In genomic region chr1:209642817-209643216, GRCh38 we compare ENCODE assay signal across 19 cellular contexts. TPM values are rescaled to one million over a fixed set of nuclear protein-coding genes. Genes with fewer than 3 reads are reported as not detected.
DNase-seq lines count a peak whose midpoint lies in the region; ATAC-seq, FAIRE-seq and TF ChIP-seq lines count a peak whose summit lies in the region.
"Had no signal": no experiment of that assay in that cellular context is flagged by ENCODE, and none has a peak within 500 bp of the region (broad histone marks: within the 10 kb centered on the region; RNA-seq: fewer than 3 reads in every experiment).

No MANE protein-coding gene starts in this region.

- ATAC-seq in psoas muscle, result peak; percentile 45 to 64 (median 56)
- no peak for ATAC-seq in aorta (ENCODE audit: low FRiP score)
- ATAC-seq: stimulated activated effector memory CD8-positive, alpha-beta T cell treated with anti-CD3 and anti-CD28 coated beads, Interleukin-12 subunit alpha, Interleukin-12 subunit beta, amount 100 ng/mL, for 72 hours had no signal

- TF ChIP-seq CTCF in Calu3 (IDR thresholded peaks at IDR 0.05; ENCODE audit: unreplicated experiment) (no peak), mammary epithelial cell (conservative IDR thresholded peaks at IDR 0.05 in 1 of 2, IDR thresholded peaks at IDR 0.05 in 1 of 2; ENCODE audit: extremely low read depth in 1 of 2, insufficient read depth in 1 of 2, low read depth in 1 of 2, low read length in 2 of 2) (no peak), right atrium auricular region (IDR thresholded peaks at IDR 0.05) (no peak), psoas muscle (IDR thresholded peaks at IDR 0.05) (no peak)

- H3K4me1 Mint-ChIP-seq in Calu3 (ENCODE audit: low read depth, unreplicated experiment), result peaks cover 52% of the 10 kb centered on the region
- H3K4me1 Mint-ChIP-seq: activated naive CD8-positive, alpha-beta T cell treated with anti-CD3 and anti-CD28 coated beads for 36 hours; stimulated activated effector memory CD8-positive, alpha-beta T cell treated with anti-CD3 and anti-CD28 coated beads, Interleukin-12 subunit alpha, Interleukin-12 subunit beta, amount 100 ng/mL, for 72 hours had no signal

- H3K9me3 Mint-ChIP-seq in Calu3 (ENCODE audit: low read depth, unreplicated experiment), result no peaks in the 10 kb centered on the region
- H3K9me3 Mint-ChIP-seq: activated naive CD8-positive, alpha-beta T cell treated with anti-CD3 and anti-CD28 coated beads for 36 hours; stimulated activated effector memory CD8-positive, alpha-beta T cell treated with anti-CD3 and anti-CD28 coated beads, Interleukin-12 subunit alpha, Interleukin-12 subunit beta, amount 100 ng/mL, for 72 hours had no signal

- H3K27ac Mint-ChIP-seq in Calu3 (ENCODE audit: unreplicated experiment), result peak overlapping the region; percentile 19
- H3K27ac Mint-ChIP-seq: activated naive CD8-positive, alpha-beta T cell treated with anti-CD3 and anti-CD28 coated beads for 36 hours; stimulated activated effector memory CD8-positive, alpha-beta T cell treated with anti-CD3 and anti-CD28 coated beads, Interleukin-12 subunit alpha, Interleukin-12 subunit beta, amount 100 ng/mL, for 72 hours had no signal

- peaks cover 64% of the 10 kb centered on the region for H4K20me1 ChIP-seq in mammary epithelial cell (ENCODE audit: insufficient read depth, low read length)

- dilution Hi-C loops in mammary epithelial cell (cut with HindIII; ENCODE audit: low sequenced_read_pairs), result no loop called here

- H3K36me3 ChIP-seq in mammary epithelial cell (ENCODE audit: insufficient read depth, low read length), result peaks cover 75% of the 10 kb centered on the region
- no peaks in the 10 kb centered on the region for H3K36me3 ChIP-seq in right atrium auricular region
- no peaks in the 10 kb centered on the region for H3K36me3 ChIP-seq in psoas muscle (ENCODE audit: insufficient read depth in 1 of 2, low read depth in 1 of 2)
- H3K36me3 ChIP-seq in aorta (ENCODE audit: control insufficient read depth in 1 of 2, insufficient read depth in 2 of 2, low read length in 1 of 2), result no peaks in the 10 kb centered on the region

- BruUV-seq in Calu3 (replicated peaks; lab: Mats Ljungman, UMichigan) (no TSS peak), mammary epithelial cell (replicated peaks; lab: Mats Ljungman, UMichigan) (no TSS peak)

- peaks cover 40% of the 10 kb centered on the region for H3K4me1 ChIP-seq in mammary epithelial cell (ENCODE audit: insufficient read depth, low read length)
- H3K4me1 ChIP-seq in right atrium auricular region, result peaks cover 0 to 69% of the 10 kb centered on the region in 2 donors
- H3K4me1 ChIP-seq in psoas muscle, result peaks cover 60% of the 10 kb centered on the region
- H3K4me1 ChIP-seq in aorta (ENCODE audit: control insufficient read depth in 1 of 2, insufficient read depth in 2 of 2, low read length in 2 of 2), result peaks cover 0 to 4% of the 10 kb centered on the region in 2 donors

- H2AFZ ChIP-seq in mammary epithelial cell (ENCODE audit: low read depth, low read length), result no peak overlapping the region
- H2AFZ ChIP-seq: GM23248, PC-9 had no signal

- no peak overlapping the region for H3K9ac ChIP-seq in mammary epithelial cell (ENCODE audit: insufficient read depth, low read length)
- H3K9ac ChIP-seq: GM23248 had no signal

- H3K9me3 ChIP-seq in mammary epithelial cell (replicated peaks; ENCODE audit: insufficient read depth, low read length), result no peaks in the 10 kb centered on the region
- H3K9me3 ChIP-seq in right atrium auricular region, result no peaks in the 10 kb centered on the region
- no peaks in the 10 kb centered on the region for H3K9me3 ChIP-seq in psoas muscle
- H3K9me3 ChIP-seq in aorta (ENCODE audit: control insufficient read depth, low read length), result no peaks in the 10 kb centered on the region

- peaks cover 90% of the 10 kb centered on the region for H3K36me3 Mint-ChIP-seq in Calu3 (ENCODE audit: insufficient read depth, unreplicated experiment)
- H3K36me3 Mint-ChIP-seq: activated naive CD8-positive, alpha-beta T cell treated with anti-CD3 and anti-CD28 coated beads for 36 hours; stimulated activated effector memory CD8-positive, alpha-beta T cell treated with anti-CD3 and anti-CD28 coated beads, Interleukin-12 subunit alpha, Interleukin-12 subunit beta, amount 100 ng/mL, for 72 hours had no signal

- H3K79me2 ChIP-seq in mammary epithelial cell (ENCODE audit: insufficient read depth, low read length), result peaks cover 95% of the 10 kb centered on the region

- H3K27me3 Mint-ChIP-seq in Calu3 (ENCODE audit: unreplicated experiment), result no peaks in the 10 kb centered on the region
- H3K27me3 Mint-ChIP-seq: activated naive CD8-positive, alpha-beta T cell treated with anti-CD3 and anti-CD28 coated beads for 36 hours had no signal

- no peaks in the 10 kb centered on the region for H3K27me3 ChIP-seq in mammary epithelial cell (ENCODE audit: insufficient read depth, low read length)
- no peaks in the 10 kb centered on the region for H3K27me3 ChIP-seq in right atrium auricular region
- no peaks in the 10 kb centered on the region for H3K27me3 ChIP-seq in psoas muscle (ENCODE audit: insufficient read depth in 3 of 3, low read length in 2 of 3)
- no peaks in the 10 kb centered on the region for H3K27me3 ChIP-seq in aorta (ENCODE audit: control insufficient read depth in 1 of 2, insufficient read depth in 2 of 2, low read length in 1 of 2)

- H3K4me3 Mint-ChIP-seq in Calu3 (ENCODE audit: low read depth, unreplicated experiment), result no peak overlapping the region
- H3K4me3 Mint-ChIP-seq: activated naive CD8-positive, alpha-beta T cell treated with anti-CD3 and anti-CD28 coated beads for 36 hours; stimulated activated effector memory CD8-positive, alpha-beta T cell treated with anti-CD3 and anti-CD28 coated beads, Interleukin-12 subunit alpha, Interleukin-12 subunit beta, amount 100 ng/mL, for 72 hours had no signal

- H3K4me3 ChIP-seq in mammary epithelial cell (replicated peaks in 1 of 3; ENCODE audit: insufficient read depth in 1 of 3, low read depth in 2 of 3, low read length in 3 of 3), result no peak overlapping the region
- no peak overlapping the region for H3K4me3 ChIP-seq in right atrium auricular region
- H3K4me3 ChIP-seq in psoas muscle, result no peak overlapping the region
- no peak overlapping the region for H3K4me3 ChIP-seq in aorta (ENCODE audit: low read length in 2 of 2)
- H3K4me3 ChIP-seq: GM23248, PC-9 had no signal

- CTCF ChIA-PET in Calu3 (lab: Charles Lee) (interaction anchor here (1.0 to 2.0 kb wide), 2 partner anchors 12 to 46 kb away, joined by 4 to 6 read pairs; no protein-coding TSS in a partner anchor), mammary epithelial cell (lab: Charles Lee; ENCODE audit: low non-redundant PET) (no interaction called here)

- no peak for FAIRE-seq in GM19239 (lab: Jason Lieb, UNC)
- FAIRE-seq: GM18507 had no signal

- in situ Hi-C loops in mammary epithelial cell (cut with MboI; ENCODE audit: low sequenced_read_pairs in 2 of 2), result no loop called here

- H3K27ac ChIP-seq in mammary epithelial cell (ENCODE audit: insufficient read depth, low read depth, low read length) (no peak overlapping the region), right atrium auricular region (peak overlapping the region; percentile 86 to 93), psoas muscle (peak overlapping the region; percentile 95), aorta (ENCODE audit: low read depth in 1 of 2, low read length in 2 of 2) (peak overlapping the region in 1 of 2 donors; percentile 15)
- H3K27ac ChIP-seq: GM23248, PC-9 had no signal

- WGBS in mammary epithelial cell (ENCODE audit: low coverage, missing lambda C conversion rate), result 17% methylated on average over 3 of the region's 3 CpGs
- 17 to 20% (median 20%) methylated on average over 3 of the region's 3 CpGs for WGBS in psoas muscle, 3 donors
- WGBS in aorta, 2 donors, result 10 to 41% methylated on average over 3 of the region's 3 CpGs

- H3K4me2 ChIP-seq in mammary epithelial cell (ENCODE audit: insufficient read depth, low read depth, low read length), result peak overlapping the region; percentile 29
- H3K4me2 ChIP-seq: PC-9 had no signal

- intact Hi-C loops in Calu3 (cut with micrococcal nuclease; ENCODE audit: unreplicated experiment), result no loop called here
- intact Hi-C loops in mammary epithelial cell (cut with micrococcal nuclease), result no loop called here
- intact Hi-C loops in psoas muscle (cut with DNase I), result loop anchor here in 1 of 2 donors (5.0 kb wide), 1 partner anchor 34 kb away; the partner anchor contains the start of gene G0S2
- intact Hi-C loops in posterior cingulate gyrus (cut with DNase I), result loop anchor here (5.0 kb wide), 1 partner anchor 49 kb away; no protein-coding TSS in a partner anchor
- intact Hi-C loops in aorta (cut with DNase I), result no loop called here

- no peak for DNase-seq in Calu3
- no peak for DNase-seq in mammary epithelial cell
- DNase-seq in right atrium auricular region (ENCODE audit: low spot score), result no peak
- DNase-seq in psoas muscle, result no peak
- DNase-seq in posterior cingulate gyrus, result no peak
- no peak for DNase-seq in HuH-7 (ENCODE audit: low spot score)
- DNase-seq in GM19239 (ENCODE audit: insufficient read length, low spot score), result no peak
- no peak for DNase-seq in aorta
- DNase-seq: activated CD4-positive, alpha-beta T cell treated with anti-CD3 and anti-CD28 coated beads for 1 hour; activated naive CD8-positive, alpha-beta T cell treated with anti-CD3 and anti-CD28 coated beads for 36 hours; GM23248; NCI-H1105 treated with DMSO at 0.1 percent for 48 hours; NCI-H510A; PC-9; stimulated activated CD4-positive, alpha-beta T cell treated with anti-CD3 and anti-CD28 coated beads, Interleukin-4, amount 100 ng/mL, for 24 hours; T-helper 1 cell had no signal

RNA-seq across cellular contexts. Expression of gene LAMB3, which starts 9.4 kb away (rescaled TPM):
- total RNA-seq in Calu3 (2022), result 331 and 333 TPM in 2 replicates
- total RNA-seq in mammary epithelial cell, result 1,000 to 10,000 TPM in 1 of 2 donors, 100 to 1,000 TPM in 1; 920 to 2,749 TPM
- 1,283 TPM for polyA plus RNA-seq in mammary epithelial cell
- polyA minus RNA-seq in mammary epithelial cell, result 1,625 TPM
- total RNA-seq in right atrium auricular region, result 10 to 100 TPM in 1 of 2 donors, 1 to 10 TPM in 1; 4.7 to 11.1 TPM
- 1 to 10 TPM in 3 of 4 donors, under 1 TPM in 1; 0.88 to 2.7 (median 1.8) TPM for total RNA-seq in psoas muscle
- polyA plus RNA-seq in psoas muscle, result 1 to 10 TPM in 2 of 3 donors, under 1 TPM in 1; 0.98 to 2.6 (median 2.0) TPM
- total RNA-seq in aorta, result 1 to 10 TPM in 1 of 2 donors, under 1 TPM in 1; 0.84 to 3.9 TPM
- 1 to 10 TPM; 5.2 to 5.4 TPM for polyA plus RNA-seq in aorta

RNA-seq across cellular contexts. Expression of gene G0S2, which starts 32.4 kb away (rescaled TPM):
- total RNA-seq in Calu3 (2022) (2.4 and 4.0 TPM in 2 replicates), mammary epithelial cell (10 to 100 TPM in 1 of 2 donors, 1 to 10 TPM in 1; 8.2 to 35.9 TPM), right atrium auricular region (100 to 1,000 TPM; 212 to 299 TPM), psoas muscle (100 to 1,000 TPM in 2 of 4 donors, 10 to 100 TPM in 2; 50.0 to 468 (median 92.8) TPM), aorta (10 to 100 TPM; 21.3 to 24.9 TPM)
- polyA plus RNA-seq in mammary epithelial cell (20.8 TPM), psoas muscle (100 to 1,000 TPM in 1 of 3 donors, 10 to 100 TPM in 2; 49.9 to 561 (median 89.0) TPM), aorta (10 to 100 TPM; 16.3 to 20.3 TPM)
- not detected for polyA minus RNA-seq in mammary epithelial cell

RNA-seq across cellular contexts. Expression of gene CAMK1G, which starts 59.3 kb away (rescaled TPM):
- not detected in 2 replicates for total RNA-seq in Calu3 (2022)
- total RNA-seq in mammary epithelial cell, result not detected
- not detected for polyA plus RNA-seq in mammary epithelial cell
- polyA minus RNA-seq in mammary epithelial cell, result not detected
- under 1 TPM in 1 of 2 donors, not detected in 1; 0.28 TPM for total RNA-seq in right atrium auricular region
- under 1 TPM in 2 of 4 donors, not detected in 2; 0.42 to 0.50 TPM for total RNA-seq in psoas muscle
- 1 to 10 TPM in 1 of 3 donors, under 1 TPM in 1, not detected in 1; 0.04 to 1.4 TPM for polyA plus RNA-seq in psoas muscle
- total RNA-seq in aorta, result under 1 TPM in 1 of 2 donors, not detected in 1; 0.72 TPM
- under 1 TPM in 1 of 2 donors, not detected in 1; 0.63 TPM for polyA plus RNA-seq in aorta
- total RNA-seq: activated naive CD8-positive, alpha-beta T cell treated with anti-CD3 and anti-CD28 coated beads for 36 hours; dermis blood vessel endothelial cell; PC-9 had no signal
- polyA plus RNA-seq: GM23248 had no signal

Comparison
In these comparisons a context has a peak if more than half of its experiments do, and no peak if none do; other contexts are left out.
1. RNA of gene LAMB3, which starts 9.4 kb away (total RNA-seq): 920 to 2,749 TPM in mammary epithelial cell and 331 to 333 TPM in Calu3; 4.7 to 11.1 TPM in right atrium auricular region, 0.84 to 3.9 TPM in aorta and 0.88 to 2.7 TPM in psoas muscle; every median in the first group is over 10 times any median in the second.